In the genomic region with DNA sequence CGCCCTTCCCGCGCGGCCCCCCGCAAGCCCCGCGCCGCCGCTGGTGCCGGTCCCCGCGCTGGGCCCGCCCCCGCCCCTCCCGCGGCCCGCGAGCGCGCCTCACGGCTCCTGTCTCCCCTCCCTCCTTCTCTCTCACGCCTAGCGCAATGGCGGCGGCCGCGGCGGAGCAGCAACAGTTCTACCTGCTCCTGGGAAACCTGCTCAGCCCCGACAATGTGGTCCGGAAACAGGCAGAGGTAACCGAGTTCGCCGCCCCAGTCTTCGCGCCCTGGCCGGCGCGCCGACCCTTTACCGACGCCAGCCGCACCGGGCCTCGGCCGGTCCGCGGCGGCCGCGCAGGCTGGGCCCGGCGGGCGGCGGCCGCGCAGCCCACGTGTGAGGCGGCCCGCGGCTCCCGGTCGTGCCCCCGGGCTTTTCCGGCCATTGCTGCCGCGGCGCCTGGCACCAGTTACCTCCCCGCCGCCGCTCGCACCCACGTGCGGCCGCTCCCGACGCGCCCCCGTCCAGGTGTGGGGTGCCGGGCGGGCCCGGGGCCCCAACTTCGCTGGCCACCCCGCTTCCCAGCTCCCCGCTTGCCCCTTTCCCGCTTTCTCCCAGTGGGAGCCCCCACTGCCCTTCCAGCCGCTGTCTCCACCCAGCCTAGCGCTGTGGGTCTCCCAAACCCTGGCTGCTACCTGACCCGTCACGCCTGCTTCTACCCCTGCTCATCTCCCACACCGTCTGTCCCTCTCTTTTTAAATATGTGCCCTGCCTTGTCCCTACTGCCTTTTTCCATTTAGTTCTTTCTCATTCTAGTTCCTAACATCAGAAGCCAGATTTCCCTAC, we compare ENCODE assay signal across 8 cellular contexts. TPM values are rescaled to one million over a fixed set of nuclear protein-coding genes. Genes with fewer than 3 reads are reported as not detected.
DNase-seq lines count a peak whose midpoint lies in the region; ATAC-seq and TF ChIP-seq lines count a peak whose summit lies in the region.

No MANE protein-coding gene starts in this region.

- peaks cover 9% of the 10 kb centered on the region for H3K27me3 Mint-ChIP-seq in CD4-positive, CD25-positive, alpha-beta regulatory T cell

- peaks cover 18 to 46% (median 37%) of the 10 kb centered on the region in 4 donors for H3K4me1 Mint-ChIP-seq in CD4-positive, CD25-positive, alpha-beta regulatory T cell

- H3K9me3 Mint-ChIP-seq in CD4-positive, CD25-positive, alpha-beta regulatory T cell = no peaks in the 10 kb centered on the region

- H3K27me3 ChIP-seq in CD4-positive, CD25-positive, alpha-beta regulatory T cell (ENCODE audit: control insufficient read depth, insufficient read depth, low read length) = no peaks in the 10 kb centered on the region
- H3K27me3 ChIP-seq in RWPE2 (ENCODE audit: insufficient read depth, poor library complexity, severe bottlenecking) (no peaks in the 10 kb centered on the region), breast epithelium (no peaks in the 10 kb centered on the region)

- in situ Hi-C loops in ACHN (cut with HindIII; ENCODE audit: low pct_ligation_motif_present, low pct_unique_long_range_greater_than_20kb, low sequenced_read_pairs) = no loop called here

- H3K9me3 ChIP-seq in CD4-positive, CD25-positive, alpha-beta regulatory T cell (ENCODE audit: control insufficient read depth in 2 of 2, low read length in 2 of 2) = no peaks in the 10 kb centered on the region
- H3K9me3 ChIP-seq in RWPE2 (ENCODE audit: severe bottlenecking) (no peaks in the 10 kb centered on the region), breast epithelium (no peaks in the 10 kb centered on the region)

- H3K36me3 Mint-ChIP-seq in CD4-positive, CD25-positive, alpha-beta regulatory T cell = no peaks in the 10 kb centered on the region

- H3K4me3 ChIP-seq in CD4-positive, CD25-positive, alpha-beta regulatory T cell (ENCODE audit: low read depth, low read length) = peak overlapping the region; percentile 90
- peak overlapping the region; percentile 70 for H3K4me3 ChIP-seq in RWPE2 (ENCODE audit: severe bottlenecking)
- H3K4me3 ChIP-seq in breast epithelium = peak overlapping the region; percentile 78 to 93 (median 91)

- H3K27ac Mint-ChIP-seq in CD4-positive, CD25-positive, alpha-beta regulatory T cell = peak overlapping the region; percentile 1 to 98 (median 92)

- TF ChIP-seq CTCF in RWPE2 (IDR thresholded peaks at IDR 0.05; ENCODE audit: poor library complexity, severe bottlenecking) (no peak), breast epithelium (IDR thresholded peaks at IDR 0.05) (no peak)

- peak overlapping the region; percentile 57 for H3K27ac ChIP-seq in CD4-positive, CD25-positive, alpha-beta regulatory T cell (ENCODE audit: insufficient read depth, low read length, poor library complexity, severe bottlenecking)
- peak overlapping the region; percentile 78 for H3K27ac ChIP-seq in RWPE2 (ENCODE audit: poor library complexity, severe bottlenecking)
- peak overlapping the region; percentile 98 to 99 for H3K27ac ChIP-seq in breast epithelium

- H3K36me3 ChIP-seq in CD4-positive, CD25-positive, alpha-beta regulatory T cell (ENCODE audit: control insufficient read depth, insufficient read depth, low read length) = no peaks in the 10 kb centered on the region
- H3K36me3 ChIP-seq in RWPE2 (ENCODE audit: low read depth) (peaks cover 41% of the 10 kb centered on the region), breast epithelium (no peaks in the 10 kb centered on the region)

- H3K4me3 Mint-ChIP-seq in CD4-positive, CD25-positive, alpha-beta regulatory T cell = peak overlapping the region; percentile 93 to 99 (median 97)

- TF ChIP-seq POLR2A in breast epithelium (IDR thresholded peaks at IDR 0.05) = no peak

- DNase-seq in CD4-positive, CD25-positive, alpha-beta regulatory T cell = no peak
- no peak for DNase-seq in RWPE2 (ENCODE audit: low spot score)
- peak in 1 of 2 donors; percentile 66 for DNase-seq in breast epithelium (ENCODE audit: low spot score in 2 of 2)
- DNase-seq in kidney glomerular epithelial cell (lab: John Stamatoyannopoulos, UW) = peak; percentile 93
- peak; percentile 88 for DNase-seq in stimulated activated CD4-positive, alpha-beta T cell treated with anti-CD3 and anti-CD28 coated beads, Interleukin-4, amount 100 ng/mL, for 24 hours
- DNase-seq in ACHN = no peak

- intact Hi-C loops in breast epithelium (cut with DNase I; ENCODE audit: low total_unique reads) = no loop called here

- H3K4me1 ChIP-seq in CD4-positive, CD25-positive, alpha-beta regulatory T cell (ENCODE audit: control insufficient read depth, insufficient read depth, low read length, poor library complexity, severe bottlenecking) = peaks cover 20% of the 10 kb centered on the region
- H3K4me1 ChIP-seq in RWPE2 (ENCODE audit: insufficient read depth, poor library complexity, severe bottlenecking) = peaks cover 30% of the 10 kb centered on the region
- peaks cover 0 to 13% of the 10 kb centered on the region in 2 donors for H3K4me1 ChIP-seq in breast epithelium

- peak in 1 of 2 donors; percentile 12 for ATAC-seq in CD4-positive, CD25-positive, alpha-beta regulatory T cell (ENCODE audit: low read depth in 2 of 2)
- ATAC-seq in GM18870 (IDR thresholded peaks at IDR 0.05; ENCODE audit: unreplicated experiment) (peak; percentile 44), HG03060 (IDR thresholded peaks at IDR 0.05; ENCODE audit: low read depth, unreplicated experiment) (peak; percentile 24), RWPE2 (ENCODE audit: low read depth) (peak; percentile 43)

RNA-seq across cellular contexts. Expression of a gene that starts 23.3 kb away (rescaled TPM):
- 82.4 TPM for total RNA-seq in CD4-positive, CD25-positive, alpha-beta regulatory T cell
- 10 to 100 TPM; 27.7 to 38.8 (median 33.9) TPM for polyA plus RNA-seq in CD4-positive, CD25-positive, alpha-beta regulatory T cell
- 100 to 1,000 TPM in 2 of 3 donors, 10 to 100 TPM in 1; 97.6 to 157 (median 137) TPM for total RNA-seq in breast epithelium

Comparison
In these comparisons a context has a peak if more than half of its experiments do, and no peak if none do; other contexts are left out.
1. DNase-seq: peak in kidney glomerular epithelial cell (single experiment) and stimulated activated CD4-positive, alpha-beta T cell treated with anti-CD3 and anti-CD28 coated beads, Interleukin-4, amount 100 ng/mL, for 24 hours (single experiment); none in CD4-positive, CD25-positive, alpha-beta regulatory T cell (0 of 3), RWPE2 (single experiment) and ACHN (single experiment).
2. Peak in every context shown above with its lines, with median percentiles within 50 percentile points of each other: H3K27ac ChIP-seq and H3K4me3 ChIP-seq.